ENCODE assay signal across 8 cellular contexts in the genomic region with DNA sequence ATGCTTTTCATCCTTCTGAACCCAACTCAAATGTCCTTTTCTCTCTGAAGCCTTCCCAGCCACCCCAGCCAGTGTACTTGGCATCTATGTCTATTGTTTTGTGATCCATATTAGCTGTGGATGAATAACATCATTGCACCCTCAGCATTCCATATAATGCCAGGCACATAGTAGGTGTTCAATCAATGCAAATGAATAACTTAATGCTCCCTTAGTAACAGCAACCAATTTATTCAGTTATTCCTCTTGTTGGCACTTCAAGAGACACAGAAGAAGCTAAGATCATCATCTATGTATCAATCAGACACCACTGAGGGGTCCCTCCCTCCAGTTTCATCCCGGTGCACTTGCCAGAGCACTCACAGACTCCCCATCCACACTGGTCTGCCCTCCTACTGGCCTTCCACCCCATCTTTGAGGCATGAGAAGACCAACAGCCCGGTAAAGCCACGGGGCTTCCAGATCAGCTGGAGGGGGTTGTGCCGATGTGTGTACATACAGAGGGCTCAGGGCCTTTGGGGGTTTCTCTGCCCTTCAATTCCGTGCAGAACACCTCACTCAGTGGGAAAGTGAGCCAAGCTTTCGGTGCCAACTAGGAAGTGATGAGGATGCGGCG. TPM values are rescaled to one million over a fixed set of nuclear protein-coding genes. Genes with fewer than 3 reads are reported as not detected.
DNase-seq lines count a peak whose midpoint lies in the region; ATAC-seq, FAIRE-seq and TF ChIP-seq lines count a peak whose summit lies in the region.

No MANE protein-coding gene starts in this region.

- H3K4me1 ChIP-seq in DOHH2 (ENCODE audit: control insufficient read depth, low read length): peaks cover 72% of the 10 kb centered on the region
- peaks cover 30% of the 10 kb centered on the region for H3K4me1 ChIP-seq in PC-3 (ENCODE audit: insufficient read depth, low read length)
- H3K4me1 ChIP-seq in pancreas: peaks cover 12 to 44% (median 22%) of the 10 kb centered on the region in 3 donors

- H3K9me3 Mint-ChIP-seq in endothelial cell (ENCODE audit: unreplicated experiment): no peaks in the 10 kb centered on the region

- H3K27me3 ChIP-seq in DOHH2 (ENCODE audit: control insufficient read depth, low read length) (no peaks in the 10 kb centered on the region), PC-3 (ENCODE audit: low read length) (no peaks in the 10 kb centered on the region), pancreas (no peaks in the 10 kb centered on the region)

- H3K27ac ChIP-seq in DOHH2 (ENCODE audit: low read depth, low read length): peak overlapping the region; percentile 72
- H3K27ac ChIP-seq in PC-3 (ENCODE audit: low read length): no peak overlapping the region
- peak overlapping the region; percentile 27 to 88 (median 73) for H3K27ac ChIP-seq in pancreas

- no peak overlapping the region for H3K27ac Mint-ChIP-seq in endothelial cell (ENCODE audit: unreplicated experiment)

- H3K4me3 ChIP-seq in DOHH2 (ENCODE audit: low read length): peak overlapping the region; percentile 80
- H3K4me3 ChIP-seq in PC-3 (ENCODE audit: low read length): peak overlapping the region; percentile 81
- peak overlapping the region; percentile 49 to 77 (median 67) for H3K4me3 ChIP-seq in pancreas

- BruUV-seq in PC-3 (replicated peaks; lab: Mats Ljungman, UMichigan): TSS peak; percentile 40

- H3K9me3 ChIP-seq in DOHH2 (ENCODE audit: control insufficient read depth, insufficient read depth, low read length) (no peaks in the 10 kb centered on the region), PC-3 (ENCODE audit: low read length) (no peaks in the 10 kb centered on the region), pancreas (no peaks in the 10 kb centered on the region)

- peak overlapping the region; percentile 59 for H3K9ac ChIP-seq in PC-3 (ENCODE audit: low read length)

- H4K20me1 ChIP-seq in DOHH2 (ENCODE audit: control insufficient read depth, insufficient read depth, low read depth, low read length) (no peaks in the 10 kb centered on the region), PC-3 (ENCODE audit: low read length) (no peaks in the 10 kb centered on the region)

- H2AFZ ChIP-seq in PC-3 (ENCODE audit: low read length): peak overlapping the region; percentile 97

- H3K79me2 ChIP-seq in DOHH2 (ENCODE audit: control insufficient read depth, low read length) (peaks cover 48% of the 10 kb centered on the region), PC-3 (ENCODE audit: low read length) (peaks cover 10% of the 10 kb centered on the region; the same call in 1 of the 2 replicates)

- intact Hi-C loops in PC-3 (cut with micrococcal nuclease): loop anchor here (5.0 kb wide), 1 partner anchor 126 kb away; a partner anchor contains a TSS
- intact Hi-C loops in pancreas (cut with DNase I): loop anchor here in 2 of 3 donors (10.0 kb wide), 3 partner anchors 113 to 263 kb away; a partner anchor contains a TSS

- H3K36me3 ChIP-seq in DOHH2 (ENCODE audit: control insufficient read depth, low read length) (peaks cover 12% of the 10 kb centered on the region), PC-3 (ENCODE audit: low read depth, low read length) (no peaks in the 10 kb centered on the region), pancreas (no peaks in the 10 kb centered on the region)

- POLR2A ChIA-PET in PC-3 (lab: Charles Lee; ENCODE audit: unreplicated experiment): no interaction called here

- CTCF ChIA-PET in PC-3 (lab: Charles Lee): no interaction called here

- ATAC-seq in PC-3 (no peak), pancreas (peak in 1 of 4 donors; percentile 1), HG03442 (IDR thresholded peaks at IDR 0.05; ENCODE audit: unreplicated experiment) (no peak)

- H3K36me3 Mint-ChIP-seq in endothelial cell (ENCODE audit: low read depth, unreplicated experiment): no peaks in the 10 kb centered on the region

- 2 to 3% methylated on average over 8 of the region's 8 CpGs for WGBS in pancreas, 2 donors

- H3K9me2 ChIP-seq in DOHH2 (replicated peaks; ENCODE audit: control insufficient read depth, low read length) (no peaks in the 10 kb centered on the region), PC-3 (replicated peaks; ENCODE audit: low read length) (no peaks in the 10 kb centered on the region)

- H3F3A ChIP-seq in DOHH2 (ENCODE audit: control insufficient read depth, insufficient read depth) (peaks cover 23% of the 10 kb centered on the region), PC-3 (ENCODE audit: low read length, unreplicated experiment) (no peaks in the 10 kb centered on the region)

- FAIRE-seq in pancreas (lab: Jason Lieb, UNC) (no peak), urothelium cell line (lab: Jason Lieb, UNC) (no peak)

- H3K27me3 Mint-ChIP-seq in endothelial cell (ENCODE audit: unreplicated experiment): peaks cover 14% of the 10 kb centered on the region

- DNase-seq in PC-3 (no peak), endothelial cell (ENCODE audit: low spot score) (no peak), pancreas (peak in 1 of 6 donors; percentile 58), urothelium cell line (ENCODE audit: low spot score) (no peak), foreskin melanocyte (no peak), germinal center (ENCODE audit: low spot score) (no peak)

- H3K4me3 Mint-ChIP-seq in endothelial cell (ENCODE audit: unreplicated experiment): peak overlapping the region; percentile 82

- peaks cover 32% of the 10 kb centered on the region for H3K4me1 Mint-ChIP-seq in endothelial cell (ENCODE audit: unreplicated experiment)

- H3K4me2 ChIP-seq in DOHH2 (ENCODE audit: low read length) (peak overlapping the region; percentile 92), PC-3 (ENCODE audit: low read length) (peak overlapping the region; percentile 98)

- TF ChIP-seq CTCF in DOHH2 (IDR thresholded peaks at IDR 0.05; ENCODE audit: low read depth, low read length, poor library complexity, severe bottlenecking): no peak
- TF ChIP-seq CTCF in PC-3 (conservative IDR thresholded peaks at IDR 0.05; ENCODE audit: low read depth, low read length): no peak
- no peak for TF ChIP-seq CTCF in endothelial cell (IDR thresholded peaks at IDR 0.05; ENCODE audit: unreplicated experiment)
- no peak for TF ChIP-seq CTCF in pancreas (IDR thresholded peaks at IDR 0.05)

RNA-seq across cellular contexts. Expression of a gene that starts 2.4 kb away (rescaled TPM):
- total RNA-seq in PC-3 (2014; rRNA removed): 18.3 and 20.7 TPM in 2 replicates
- total RNA-seq in endothelial cell (ENCODE audit: unreplicated experiment): 21.9 TPM
- 10 to 100 TPM in 3 of 6 donors, 1 to 10 TPM in 3; 7.5 to 16.8 (median 9.8) TPM for total RNA-seq in pancreas
- polyA plus RNA-seq in pancreas: 1 to 10 TPM; 4.8 to 7.8 TPM
